Comparison of ENCODE assay signal across 12 cellular contexts in genomic region chr16:48862087-48862532, GRCh38.
DNase-seq lines count a peak whose midpoint lies in the region; FAIRE-seq and TF ChIP-seq lines count a peak whose summit lies in the region.
"Had no signal": no experiment of that assay in that cellular context is flagged by ENCODE, and none has a peak within 500 bp of the region (broad histone marks: within the 10 kb centered on the region; RNA-seq: fewer than 3 reads in every experiment).

No MANE protein-coding gene starts in this region.

- H3K27ac Mint-ChIP-seq in type B pancreatic cell = no peak overlapping the region
- no peak overlapping the region for H3K27ac Mint-ChIP-seq in activated naive CD8-positive, alpha-beta T cell treated with anti-CD3 and anti-CD28 coated beads for 36 hours

- H3K4me3 Mint-ChIP-seq in type B pancreatic cell = no peak overlapping the region
- H3K4me3 Mint-ChIP-seq in activated naive CD8-positive, alpha-beta T cell treated with anti-CD3 and anti-CD28 coated beads for 36 hours = no peak overlapping the region

- no peaks in the 10 kb centered on the region for H3K36me3 Mint-ChIP-seq in type B pancreatic cell
- no peaks in the 10 kb centered on the region for H3K36me3 Mint-ChIP-seq in activated naive CD8-positive, alpha-beta T cell treated with anti-CD3 and anti-CD28 coated beads for 36 hours

- no peak overlapping the region for H3K4me3 ChIP-seq in fibroblast of villous mesenchyme (ENCODE audit: low read depth, low read length)
- H3K4me3 ChIP-seq: SK-N-MC had no signal

- FAIRE-seq in RCC 7860 (lab: Jason Lieb, UNC) = no peak

- DNase-seq in DMS 273 (lab: John Stamatoyannopoulos, UW; ENCODE audit: unreplicated experiment) = peak; percentile 53
- no peak for DNase-seq in DMS 273 treated with DMSO at 0.1 percent for 48 hours (lab: John Stamatoyannopoulos, UW)
- peak; percentile 40 for DNase-seq in RCC 7860 (ENCODE audit: low spot score)
- DNase-seq in fibroblast of villous mesenchyme (ENCODE audit: low read depth) = peak; percentile 56
- no peak for DNase-seq in type B pancreatic cell (ENCODE audit: extremely low spot score, unreplicated experiment)
- DNase-seq in NCI-H345 (lab: John Stamatoyannopoulos, UW) = no peak
- no peak for DNase-seq in NCI-H446 treated with DMSO at 0.1 percent for 48 hours (lab: John Stamatoyannopoulos, UW)
- no peak for DNase-seq in activated naive CD8-positive, alpha-beta T cell treated with anti-CD3 and anti-CD28 coated beads for 36 hours
- DNase-seq: 8988T, amniotic stem cell, NCI-H2081 had no signal

- H3K27me3 Mint-ChIP-seq in type B pancreatic cell = peaks cover 29% of the 10 kb centered on the region
- peaks cover 1% of the 10 kb centered on the region for H3K27me3 Mint-ChIP-seq in activated naive CD8-positive, alpha-beta T cell treated with anti-CD3 and anti-CD28 coated beads for 36 hours

- no peaks in the 10 kb centered on the region for H3K4me1 Mint-ChIP-seq in type B pancreatic cell (ENCODE audit: unreplicated experiment)
- no peaks in the 10 kb centered on the region for H3K4me1 Mint-ChIP-seq in activated naive CD8-positive, alpha-beta T cell treated with anti-CD3 and anti-CD28 coated beads for 36 hours

- TF ChIP-seq CTCF in fibroblast of villous mesenchyme (IDR thresholded peaks at IDR 0.05; ENCODE audit: insufficient read depth, low read depth, low read length) = peak; percentile 9
- TF ChIP-seq CTCF in type B pancreatic cell (conservative IDR thresholded peaks at IDR 0.05) = peak; percentile 46

- H3K9me3 Mint-ChIP-seq in type B pancreatic cell = no peaks in the 10 kb centered on the region
- peaks cover 15% of the 10 kb centered on the region for H3K9me3 Mint-ChIP-seq in activated naive CD8-positive, alpha-beta T cell treated with anti-CD3 and anti-CD28 coated beads for 36 hours

Comparison
In these comparisons a context has a peak if more than half of its experiments do, and no peak if none do; other contexts are left out.
1. DNase-seq: peak in DMS 273 (single experiment), RCC 7860 (single experiment) and fibroblast of villous mesenchyme (single experiment); none in DMS 273 treated with DMSO at 0.1 percent for 48 hours (single experiment), type B pancreatic cell (single experiment), NCI-H345 (single experiment), NCI-H446 treated with DMSO at 0.1 percent for 48 hours (single experiment) and activated naive CD8-positive, alpha-beta T cell treated with anti-CD3 and anti-CD28 coated beads for 36 hours (single experiment).